ENCODE assay signal across 1 cellular context in genomic region chr3:196055683-196056270, GRCh38.
TF ChIP-seq lines count a peak whose summit lies in the region.

No MANE protein-coding gene starts in this region.

TF ChIP-seq in K562, 482 proteins besides CTCF, POLR2A, EP300 and RAD21 (continued from another document):
- TF ChIP-seq COPS2 (conservative IDR thresholded peaks at IDR 0.05), result no peak
